22 cellular contexts compared by ENCODE assay signal in the genomic region with DNA sequence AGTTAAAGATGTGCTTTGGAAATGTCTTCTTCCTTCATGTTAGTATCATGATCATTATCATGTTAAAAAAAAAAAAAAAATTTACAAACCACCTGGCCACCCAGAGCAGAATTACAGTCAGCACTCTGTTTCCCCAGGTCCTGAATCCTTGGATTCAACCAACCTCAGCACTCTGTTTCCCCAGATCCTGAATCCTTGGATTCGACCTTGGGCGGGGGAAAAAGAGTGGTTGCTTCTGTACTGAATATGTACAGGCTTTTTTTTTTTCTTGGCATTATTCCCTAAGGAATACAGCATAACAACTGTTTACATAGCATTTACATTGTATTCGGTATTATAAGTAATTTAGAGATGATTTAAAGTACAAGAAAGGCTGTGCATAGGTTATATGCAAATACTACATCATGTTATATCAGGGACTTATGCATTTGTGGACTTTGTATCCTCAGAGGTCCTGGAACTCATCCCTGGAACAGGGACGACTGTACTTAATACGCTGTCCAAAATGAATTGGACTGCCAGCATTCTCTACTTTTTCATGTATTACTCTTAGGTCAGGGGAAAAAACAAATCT.
"Had no signal": no experiment of that assay in that cellular context is flagged by ENCODE, and none has a peak within 500 bp of the region (broad histone marks: within the 10 kb centered on the region; RNA-seq: fewer than 3 reads in every experiment).

No MANE protein-coding gene starts in this region.

- H3K36me3 ChIP-seq: WERI-Rb-1 had no signal

- H3K4me3 ChIP-seq: hepatocyte, testis, upper lobe of left lung had no signal

- DNase-seq: activated CD4-positive, alpha-beta T cell treated with anti-CD3 and anti-CD28 coated beads, Interleukin-2, amount 10 ng/mL, durations not matched to agents 7 days and 5 days; activated CD4-positive, CD25-positive, alpha-beta regulatory T cell treated with anti-CD3 and anti-CD28 coated beads, Interleukin-2, amount 50 U/mL, for 72 hours; activated T-cell treated with anti-CD3 and anti-CD28 coated beads, Interleukin-2, amount 50 U/mL, for 1 hour; central memory CD4-positive, alpha-beta T cell; effector memory CD4-positive, alpha-beta T cell; foreskin melanocyte; glutamatergic neuron; kidney glomerular epithelial cell; naive thymus-derived CD4-positive, alpha-beta T cell; occipital lobe; stimulated activated CD4-positive, alpha-beta T cell treated with anti-CD3 and anti-CD28 coated beads, Interleukin-2, amount 100 ng/mL, for 48 hours; stimulated activated CD8-positive, alpha-beta memory T cell treated with anti-CD3 and anti-CD28 coated beads, Interleukin-4, amount 100 ng/mL, for 48 hours; stimulated activated naive B cell treated with anti-CD40 and anti-IgM and Interleukin-4, amounts not matched to agents 10 μg/mL and 1 μg/mL and 100 μg/mL, for 72 hours; T-cell; testis; upper lobe of left lung; WERI-Rb-1 had no signal

- FAIRE-seq: astrocyte, TTC549 had no signal

- H3K27me3 ChIP-seq: hepatocyte, testis, upper lobe of left lung had no signal

- H3K27ac ChIP-seq: hepatocyte, testis, upper lobe of left lung, WERI-Rb-1 had no signal

- H3K9me3 ChIP-seq: testis, upper lobe of left lung had no signal

- ATAC-seq: activated naive CD4-positive, alpha-beta T cell treated with anti-CD3 and anti-CD28 coated beads, Interleukin-2, amount 50 U/mL, for 72 hours; naive thymus-derived CD4-positive, alpha-beta T cell; sciatic nerve; stimulated activated naive B cell treated with anti-CD40 and anti-IgM and Interleukin-4, amounts not matched to agents 10 μg/mL and 1 μg/mL and 100 μg/mL, for 72 hours; T-cell had no signal
